15 cellular contexts compared by ENCODE assay signal in genomic region chr4:149584703-149585102, GRCh38.
"Had no signal": no experiment of that assay in that cellular context is flagged by ENCODE, and none has a peak within 500 bp of the region (broad histone marks: within the 10 kb centered on the region; RNA-seq: fewer than 3 reads in every experiment).

No MANE protein-coding gene starts in this region.

- H3K4me1 Mint-ChIP-seq: activated naive CD8-positive, alpha-beta T cell treated with anti-CD3 and anti-CD28 coated beads for 36 hours; naive thymus-derived CD8-positive, alpha-beta T cell had no signal

- H3K27me3 ChIP-seq: transverse colon had no signal

- H3K27ac ChIP-seq: left ventricle myocardium inferior, transverse colon had no signal

- H3K36me3 Mint-ChIP-seq: activated naive CD8-positive, alpha-beta T cell treated with anti-CD3 and anti-CD28 coated beads for 36 hours; naive thymus-derived CD8-positive, alpha-beta T cell had no signal

- H3K27me3 Mint-ChIP-seq: activated naive CD8-positive, alpha-beta T cell treated with anti-CD3 and anti-CD28 coated beads for 36 hours; naive thymus-derived CD8-positive, alpha-beta T cell had no signal

- DNase-seq: activated CD4-positive, alpha-beta T cell treated with anti-CD3 and anti-CD28 coated beads, Interleukin-2, amount 50 U/mL, for 1 hour; activated CD8-positive, alpha-beta memory T cell treated with anti-CD3 and anti-CD28 coated beads for 24 hours; activated gamma-delta T cell treated with Interleukin-2 at 50 U/mL for 16 hours; activated naive CD8-positive, alpha-beta T cell treated with anti-CD3 and anti-CD28 coated beads for 36 hours; anterior cingulate cortex; head of caudate nucleus; left ventricle myocardium inferior; mucosa of descending colon; naive thymus-derived CD8-positive, alpha-beta T cell; retina; small intestine; stimulated activated naive CD8-positive, alpha-beta T cell treated with anti-CD3 and anti-CD28 coated beads, Interleukin-15, Interleukin-2, amounts not matched to agents 100 U/mL and 50 U/mL, for 24 hours; transverse colon had no signal

- H3K9me3 ChIP-seq: mucosa of descending colon, transverse colon had no signal

- H3K36me3 ChIP-seq: left ventricle myocardium inferior, transverse colon had no signal

- H3K9me3 Mint-ChIP-seq: T-helper 2 cell treated with Interferon-gamma antibody and Interleukin-4, amounts not matched to agents 5 μg/mL and 100 μg/mL, for 36 hours had no signal

- H3K27ac Mint-ChIP-seq: activated naive CD8-positive, alpha-beta T cell treated with anti-CD3 and anti-CD28 coated beads for 36 hours; naive thymus-derived CD8-positive, alpha-beta T cell; T-helper 2 cell treated with Interferon-gamma antibody and Interleukin-4, amounts not matched to agents 5 μg/mL and 100 μg/mL, for 36 hours had no signal

- H3K4me3 ChIP-seq: left ventricle myocardium inferior, mucosa of descending colon, transverse colon had no signal

- H3K4me3 Mint-ChIP-seq: activated naive CD8-positive, alpha-beta T cell treated with anti-CD3 and anti-CD28 coated beads for 36 hours; naive thymus-derived CD8-positive, alpha-beta T cell; T-helper 2 cell treated with Interferon-gamma antibody and Interleukin-4, amounts not matched to agents 5 μg/mL and 100 μg/mL, for 36 hours had no signal

- ATAC-seq: mucosa of descending colon; naive thymus-derived CD8-positive, alpha-beta T cell; stimulated activated naive CD8-positive, alpha-beta T cell treated with anti-CD3 and anti-CD28 coated beads, Interleukin-15, Interleukin-2, amounts not matched to agents 100 U/mL and 50 U/mL, for 24 hours had no signal

- FAIRE-seq: bronchial epithelial cell had no signal

- H3K4me1 ChIP-seq: left ventricle myocardium inferior, transverse colon had no signal
